30 cellular contexts compared by ENCODE assay signal in genomic region chr1:169834869-169835268, GRCh38.
"Had no signal": no experiment of that assay in that cellular context is flagged by ENCODE, and none has a peak within 500 bp of the region (broad histone marks: within the 10 kb centered on the region; RNA-seq: fewer than 3 reads in every experiment).

No MANE protein-coding gene starts in this region.

- H3K27ac ChIP-seq: brain microvascular endothelial cell, esophagus muscularis mucosa, foreskin keratinocyte, gastrocnemius medialis, heart left ventricle, VCaP had no signal

- ATAC-seq: activated CD8-positive, alpha-beta memory T cell treated with anti-CD3 and anti-CD28 coated beads, Interleukin-2, amount 10 ng/mL, durations not matched to agents 7 days and 5 days; activated CD8-positive, alpha-beta T cell treated with anti-CD3 and anti-CD28 coated beads, Interleukin-2, amount 10 ng/mL, durations not matched to agents 7 days and 5 days; effector memory CD8-positive, alpha-beta T cell; foreskin keratinocyte; gastrocnemius medialis; heart left ventricle; T-cell; WTC11 had no signal

- H3K27me3 ChIP-seq: brain microvascular endothelial cell, esophagus muscularis mucosa, foreskin keratinocyte, gastrocnemius medialis, heart left ventricle had no signal

- H3K36me3 ChIP-seq: brain microvascular endothelial cell had no signal

- H3K27me3 Mint-ChIP-seq: activated CD4-positive, alpha-beta memory T cell treated with anti-CD3 and anti-CD28 coated beads for 36 hours; activated CD8-positive, alpha-beta memory T cell treated with anti-CD3 and anti-CD28 coated beads, Interleukin-2, amount 10 ng/mL, durations not matched to agents 7 days and 5 days; activated naive CD4-positive, alpha-beta T cell treated with anti-CD3 and anti-CD28 coated beads, Interleukin-2, amount 50 U/mL, for 24 hours; effector memory CD8-positive, alpha-beta T cell; T-cell had no signal

- H3K4me3 ChIP-seq: esophagus muscularis mucosa, gastrocnemius medialis, heart left ventricle had no signal

- H3K4me1 ChIP-seq: esophagus muscularis mucosa, foreskin keratinocyte, gastrocnemius medialis, heart left ventricle had no signal

- H3K27ac Mint-ChIP-seq: activated CD4-positive, alpha-beta memory T cell treated with anti-CD3 and anti-CD28 coated beads for 36 hours; activated CD8-positive, alpha-beta memory T cell treated with anti-CD3 and anti-CD28 coated beads, Interleukin-2, amount 10 ng/mL, durations not matched to agents 7 days and 5 days; activated CD8-positive, alpha-beta T cell treated with anti-CD3 and anti-CD28 coated beads, Interleukin-2, amount 10 ng/mL, durations not matched to agents 7 days and 5 days; activated naive CD4-positive, alpha-beta T cell treated with anti-CD3 and anti-CD28 coated beads for 36 hours; activated naive CD4-positive, alpha-beta T cell treated with anti-CD3 and anti-CD28 coated beads, Interleukin-2, amount 50 U/mL, for 24 hours; activated T-helper 1 cell treated with anti-CD3 and anti-CD28 coated beads, Interleukin-12 subunit alpha, Interleukin-12 subunit beta, Interleukin-2, Interleukin-4 antibody, amounts not matched to agents 30 ng/mL and 10 ng/mL and 1 ng/mL, durations not matched to agents 14 hours and 24 hours and 36 hours; WTC11 had no signal

- DNase-seq: activated CD4-positive, alpha-beta memory T cell treated with anti-CD3 and anti-CD28 coated beads for 36 hours; activated CD4-positive, alpha-beta T cell treated with anti-CD3 and anti-CD28 coated beads for 1 hour; activated CD4-positive, alpha-beta T cell treated with anti-CD3 and anti-CD28 coated beads for 4 hours; activated CD4-positive, alpha-beta T cell treated with anti-CD3 and anti-CD28 coated beads, Interleukin-2, amount 50 U/mL, for 1 hour; activated CD8-positive, alpha-beta memory T cell treated with anti-CD3 and anti-CD28 coated beads, Interleukin-2, amount 10 ng/mL, durations not matched to agents 7 days and 5 days; activated CD8-positive, alpha-beta memory T cell treated with anti-CD3 and anti-CD28 coated beads, Interleukin-2, amount 50 U/mL, for 4 hours; activated CD8-positive, alpha-beta T cell treated with anti-CD3 and anti-CD28 coated beads, Interleukin-2, amount 10 ng/mL, durations not matched to agents 7 days and 5 days; activated effector memory CD4-positive, alpha-beta T cell treated with anti-CD3 and anti-CD28 coated beads, Interleukin-2, amount 50 U/mL, for 16 hours; activated naive CD4-positive, alpha-beta T cell treated with anti-CD3 and anti-CD28 coated beads for 36 hours; activated T-cell treated with anti-CD3 and anti-CD28 coated beads, Interleukin-2, amount 50 U/mL, for 1 hour; activated T-cell treated with anti-CD3 and anti-CD28 coated beads, Interleukin-2, amount 50 U/mL, for 48 hours; amniotic stem cell; anterior cingulate cortex; brain microvascular endothelial cell; cortex of kidney; dermis blood vessel endothelial cell; effector CD4-positive, alpha-beta T cell; effector memory CD8-positive, alpha-beta T cell; erythroblast; foreskin keratinocyte; gastrocnemius medialis; glutamatergic neuron; heart left ventricle; T-cell; T-helper 2 cell had no signal

- H3K4me3 Mint-ChIP-seq: activated CD4-positive, alpha-beta memory T cell treated with anti-CD3 and anti-CD28 coated beads for 36 hours; activated CD8-positive, alpha-beta memory T cell treated with anti-CD3 and anti-CD28 coated beads, Interleukin-2, amount 10 ng/mL, durations not matched to agents 7 days and 5 days; activated CD8-positive, alpha-beta T cell treated with anti-CD3 and anti-CD28 coated beads, Interleukin-2, amount 10 ng/mL, durations not matched to agents 7 days and 5 days; activated naive CD4-positive, alpha-beta T cell treated with anti-CD3 and anti-CD28 coated beads for 36 hours; activated naive CD4-positive, alpha-beta T cell treated with anti-CD3 and anti-CD28 coated beads, Interleukin-2, amount 50 U/mL, for 24 hours; activated T-helper 1 cell treated with anti-CD3 and anti-CD28 coated beads, Interleukin-12 subunit alpha, Interleukin-12 subunit beta, Interleukin-2, Interleukin-4 antibody, amounts not matched to agents 30 ng/mL and 10 ng/mL and 1 ng/mL, durations not matched to agents 14 hours and 24 hours and 36 hours; effector memory CD8-positive, alpha-beta T cell; T-cell; WTC11 had no signal

- H3K4me1 Mint-ChIP-seq: activated CD8-positive, alpha-beta memory T cell treated with anti-CD3 and anti-CD28 coated beads, Interleukin-2, amount 10 ng/mL, durations not matched to agents 7 days and 5 days; activated naive CD4-positive, alpha-beta T cell treated with anti-CD3 and anti-CD28 coated beads, Interleukin-2, amount 50 U/mL, for 24 hours; T-cell; WTC11 had no signal
